17 cellular contexts compared by ENCODE assay signal in genomic region chr12:118429703-118430383, GRCh38.
"Had no signal": no experiment of that assay in that cellular context is flagged by ENCODE, and none has a peak within 500 bp of the region (broad histone marks: within the 10 kb centered on the region; RNA-seq: fewer than 3 reads in every experiment).

No MANE protein-coding gene starts in this region.

- ATAC-seq: activated naive CD8-positive, alpha-beta T cell treated with anti-CD3 and anti-CD28 coated beads, Interleukin-2, amount 50 U/mL, for 24 hours; activated T-helper 17 cell treated with anti-CD3 and anti-CD28 coated beads, Interleukin-2, amount 50 U/mL, for 72 hours; heart left ventricle; sciatic nerve had no signal

- H3K36me3 ChIP-seq: ascending aorta, breast epithelium, heart left ventricle had no signal

- H3K27me3 Mint-ChIP-seq: activated naive CD8-positive, alpha-beta T cell treated with anti-CD3 and anti-CD28 coated beads, Interleukin-2, amount 50 U/mL, for 24 hours; activated T-helper 17 cell treated with anti-CD3 and anti-CD28 coated beads, Interleukin-2, amount 50 U/mL, for 72 hours had no signal

- H3K9me3 Mint-ChIP-seq: activated T-helper 17 cell treated with anti-CD3 and anti-CD28 coated beads, Interleukin-2, amount 50 U/mL, for 72 hours; immature natural killer cell; neural crest cell; T-helper 2 cell treated with Interferon-gamma antibody and Interleukin-4, amounts not matched to agents 5 μg/mL and 100 μg/mL, for 36 hours had no signal

- H3K4me3 Mint-ChIP-seq: activated naive CD8-positive, alpha-beta T cell treated with anti-CD3 and anti-CD28 coated beads, Interleukin-2, amount 50 U/mL, for 24 hours; activated T-helper 17 cell treated with anti-CD3 and anti-CD28 coated beads, Interleukin-2, amount 50 U/mL, for 72 hours; immature natural killer cell; neural crest cell; T-helper 2 cell treated with Interferon-gamma antibody and Interleukin-4, amounts not matched to agents 5 μg/mL and 100 μg/mL, for 36 hours had no signal

- H3K9me3 ChIP-seq: ascending aorta, breast epithelium, heart left ventricle had no signal

- H3K4me1 ChIP-seq: ascending aorta, breast epithelium had no signal

- H3K27ac Mint-ChIP-seq: activated naive CD8-positive, alpha-beta T cell treated with anti-CD3 and anti-CD28 coated beads, Interleukin-2, amount 50 U/mL, for 24 hours; activated T-helper 17 cell treated with anti-CD3 and anti-CD28 coated beads, Interleukin-2, amount 50 U/mL, for 72 hours; immature natural killer cell; T-helper 2 cell treated with Interferon-gamma antibody and Interleukin-4, amounts not matched to agents 5 μg/mL and 100 μg/mL, for 36 hours had no signal

- H3K4me3 ChIP-seq: ascending aorta, breast epithelium, heart left ventricle, spleen had no signal

- DNase-seq: activated CD4-positive, CD25-positive, alpha-beta regulatory T cell; activated naive CD4-positive, alpha-beta T cell treated with Interleukin-2 at 50 U/mL for 16 hours; activated naive CD8-positive, alpha-beta T cell treated with anti-CD3 and anti-CD28 coated beads, Interleukin-2, amount 50 U/mL, for 24 hours; activated T-cell treated with anti-CD3 and anti-CD28 coated beads for 4 hours; cerebellar nuclear complex; heart left ventricle; immature natural killer cell; midbrain; spleen had no signal

- H3K27me3 ChIP-seq: ascending aorta, breast epithelium, heart left ventricle had no signal

- H3K4me1 Mint-ChIP-seq: activated naive CD8-positive, alpha-beta T cell treated with anti-CD3 and anti-CD28 coated beads, Interleukin-2, amount 50 U/mL, for 24 hours; activated T-helper 17 cell treated with anti-CD3 and anti-CD28 coated beads, Interleukin-2, amount 50 U/mL, for 72 hours; immature natural killer cell had no signal

- H3K27ac ChIP-seq: ascending aorta, breast epithelium, heart left ventricle, spleen had no signal

- FAIRE-seq: frontal cortex, urothelium cell line had no signal
